Comparison of ENCODE assay signal across 11 cellular contexts in genomic region chr5:57209316-57210040, GRCh38. TPM values are rescaled to one million over a fixed set of nuclear protein-coding genes. Genes with fewer than 3 reads are reported as not detected.
DNase-seq lines count a peak whose midpoint lies in the region; ATAC-seq, FAIRE-seq and TF ChIP-seq lines count a peak whose summit lies in the region.
"Had no signal": no experiment of that assay in that cellular context is flagged by ENCODE, and none has a peak within 500 bp of the region (broad histone marks: within the 10 kb centered on the region; RNA-seq: fewer than 3 reads in every experiment).

No MANE protein-coding gene starts in this region.

- no peak overlapping the region for H3K4me3 ChIP-seq in ACC112 (ENCODE audit: low read depth, low read length)
- no peak overlapping the region for H3K4me3 ChIP-seq in GM23338
- no peak overlapping the region for H3K4me3 ChIP-seq in SU-DHL-6 (ENCODE audit: insufficient read depth, low read length, poor library complexity, severe bottlenecking)
- H3K4me3 ChIP-seq in fibroblast of lung (replicated peaks in 1 of 4; ENCODE audit: control extremely low read depth in 1 of 4, insufficient read depth in 1 of 4, low read depth in 3 of 4, low read length in 4 of 4), result no peak overlapping the region

- peaks cover 92% of the 10 kb centered on the region for H3K79me2 ChIP-seq in ACC112 (ENCODE audit: control insufficient read depth, insufficient read depth, low read length, unreplicated experiment)
- peaks cover 100% of the 10 kb centered on the region for H3K79me2 ChIP-seq in GM23338 (replicated peaks; ENCODE audit: insufficient read depth)
- peaks cover 100% of the 10 kb centered on the region for H3K79me2 ChIP-seq in SU-DHL-6 (ENCODE audit: insufficient read depth, low read length)
- H3K79me2 ChIP-seq in fibroblast of lung (ENCODE audit: control insufficient read depth, insufficient read depth, low read length), result peaks cover 91% of the 10 kb centered on the region

- H3F3A ChIP-seq in GM23338 (replicated peaks; ENCODE audit: low read depth) (no peaks in the 10 kb centered on the region), SU-DHL-6 (ENCODE audit: insufficient read depth) (0 out of 2 replicates have a peak, but pooled peaks cover 3% of the 10 kb centered on the region)

- H3K4me2 ChIP-seq in GM23338, result 0 out of 2 replicates have a peak overlapping the region, but pooled peaks have one; percentile 7
- peak overlapping the region; percentile 21 for H3K4me2 ChIP-seq in SU-DHL-6 (ENCODE audit: low read depth, low read length, poor library complexity, severe bottlenecking)
- H3K4me2 ChIP-seq in fibroblast of lung (ENCODE audit: extremely low read depth, insufficient read depth, low read length), result no peak overlapping the region

- peak; percentile 51 for DNase-seq in GM23338 (ENCODE audit: low spot score)
- peak; percentile 20 to 39 for DNase-seq in fibroblast of lung (ENCODE audit: low read depth in 2 of 2)
- no peak for DNase-seq in sciatic nerve (ENCODE audit: low spot score)
- no peak for DNase-seq in frontal cortex (ENCODE audit: low spot score in 2 of 2)
- DNase-seq: activated CD8-positive, alpha-beta memory T cell treated with anti-CD3 and anti-CD28 coated beads, Interleukin-2, amount 50 U/mL, for 4 hours; substantia nigra had no signal

- peaks cover 54% of the 10 kb centered on the region for H3K4me1 Mint-ChIP-seq in GM23338

- no peaks in the 10 kb centered on the region; the same call in 2 of the 3 replicates for H3K9me3 Mint-ChIP-seq in GM23338

- peak overlapping the region; percentile 35 for H3K27ac ChIP-seq in ACC112 (ENCODE audit: low read depth, low read length)
- no peak overlapping the region for H3K27ac ChIP-seq in GM23338 (ENCODE audit: low read depth)
- H3K27ac ChIP-seq in SU-DHL-6 (ENCODE audit: low read depth, low read length), result no peak overlapping the region
- H3K27ac ChIP-seq in fibroblast of lung (ENCODE audit: insufficient read depth, low read length), result no peak overlapping the region

- peak overlapping the region; percentile 13; the same call in 1 of the 2 replicates for H3K27ac Mint-ChIP-seq in GM23338

- peaks cover 14% of the 10 kb centered on the region; the same call in 2 of the 3 replicates for H3K36me3 Mint-ChIP-seq in GM23338 (ENCODE audit: low read depth)

- TF ChIP-seq CTCF in GM23338 (conservative IDR thresholded peaks at IDR 0.05; ENCODE audit: low read depth in 2 of 2) (no peak), SU-DHL-6 (IDR thresholded peaks at IDR 0.05; ENCODE audit: insufficient read depth, low read length, poor library complexity, severe bottlenecking) (no peak), fibroblast of lung (conservative IDR thresholded peaks at IDR 0.05 in 1 of 2, IDR thresholded peaks at IDR 0.05 in 1 of 2; ENCODE audit: low read depth in 1 of 2, low read length in 2 of 2) (no peak)

- H3K36me3 ChIP-seq in ACC112 (ENCODE audit: insufficient read depth, low read length) (peaks cover 3% of the 10 kb centered on the region; the same call in 1 of the 2 replicates), GM23338 (ENCODE audit: insufficient read depth) (no peaks in the 10 kb centered on the region), SU-DHL-6 (ENCODE audit: low read length) (peaks cover 9% of the 10 kb centered on the region; the same call in 1 of the 2 replicates), fibroblast of lung (ENCODE audit: control insufficient read depth, insufficient read depth, low read length) (no peaks in the 10 kb centered on the region)

- H3K9ac ChIP-seq in SU-DHL-6 (ENCODE audit: low read length) (no peak overlapping the region), fibroblast of lung (ENCODE audit: insufficient read depth, low read length) (no peak overlapping the region)

- no peaks in the 10 kb centered on the region for H3K9me3 ChIP-seq in SU-DHL-6 (ENCODE audit: insufficient read depth, low read length)
- H3K9me3 ChIP-seq in fibroblast of lung (ENCODE audit: control insufficient read depth, insufficient read depth, low read depth, low read length), result no peaks in the 10 kb centered on the region

- H3K4me1 ChIP-seq in ACC112 (ENCODE audit: control insufficient read depth, insufficient read depth, low read length, unreplicated experiment) (peaks cover 19% of the 10 kb centered on the region), GM23338 (ENCODE audit: insufficient read depth) (peaks cover 49% of the 10 kb centered on the region), fibroblast of lung (ENCODE audit: control insufficient read depth, extremely low read depth, insufficient read depth, low read length) (peaks cover 2% of the 10 kb centered on the region)

- no peak overlapping the region for H3K4me3 Mint-ChIP-seq in GM23338

- peaks cover 3% of the 10 kb centered on the region for H3K27me3 Mint-ChIP-seq in GM23338 (ENCODE audit: insufficient read depth, low read depth, poor library complexity)

- intact Hi-C loops in sciatic nerve (cut with DNase I), result no loop called here

- H2AFZ ChIP-seq in ACC112 (ENCODE audit: low read length, unreplicated experiment) (no peak overlapping the region), GM23338 (no peak overlapping the region), SU-DHL-6 (ENCODE audit: low read depth, low read length, severe bottlenecking) (no peak overlapping the region), fibroblast of lung (ENCODE audit: low read length) (no peak overlapping the region)

- ATAC-seq in GM23338 (peak; percentile 66), HG03045 (IDR thresholded peaks at IDR 0.05; ENCODE audit: unreplicated experiment) (no peak), HG03159 (IDR thresholded peaks at IDR 0.05; ENCODE audit: unreplicated experiment) (no peak), sciatic nerve (no peak)

- H3K27me3 ChIP-seq in ACC112 (ENCODE audit: insufficient read depth, low read length) (no peaks in the 10 kb centered on the region), GM23338 (ENCODE audit: insufficient read depth) (no peaks in the 10 kb centered on the region), SU-DHL-6 (ENCODE audit: low read length) (no peaks in the 10 kb centered on the region), fibroblast of lung (ENCODE audit: control insufficient read depth, insufficient read depth, low read length) (no peaks in the 10 kb centered on the region)

- H3K9me2 ChIP-seq in GM23338 (ENCODE audit: insufficient read depth) (no peaks in the 10 kb centered on the region), SU-DHL-6 (replicated peaks; ENCODE audit: insufficient read depth, low read length) (no peaks in the 10 kb centered on the region)

- no peak for FAIRE-seq in frontal cortex (lab: Jason Lieb, UNC)
- FAIRE-seq: RCC 7860 had no signal

- H4K20me1 ChIP-seq in GM23338 (replicated peaks; ENCODE audit: insufficient read depth) (peaks cover 86% of the 10 kb centered on the region), SU-DHL-6 (ENCODE audit: low read depth, low read length) (peaks cover 56% of the 10 kb centered on the region), fibroblast of lung (ENCODE audit: control insufficient read depth, extremely low read depth, insufficient read depth, low read length) (no peaks in the 10 kb centered on the region)

TF ChIP-seq in GM23338, 12 proteins besides CTCF, POLR2A, EP300 and RAD21 (continues in another document):
- no peak for TF ChIP-seq POLR2AphosphoS5 (IDR thresholded peaks at IDR 0.05; ENCODE audit: low read depth)
- TF ChIP-seq REST (IDR thresholded peaks at IDR 0.05; ENCODE audit: unreplicated experiment), result no peak
- TF ChIP-seq STAT1 (IDR thresholded peaks at IDR 0.05; ENCODE audit: unreplicated experiment), result no peak

RNA-seq across cellular contexts. Expression of gene GPBP1, which starts 35.6 kb away (rescaled TPM):
- 109 and 121 TPM in 2 replicates for total RNA-seq in GM23338 (2014; rRNA removed; shearing (Covaris generic))
- polyA plus RNA-seq in GM23338 (2016; fragmentation: Nextera tagmentation; extraction: Ambion mirVana) (78.9 and 105 TPM in 2 replicates), fibroblast of lung (45.5 and 50.4 TPM in 2 replicates)
- total RNA-seq in fibroblast of lung (80.9 and 82.1 TPM in 2 replicates), sciatic nerve (102 TPM), frontal cortex (154 TPM)
- polyA plus RNA-seq in fibroblast of lung (2012), result 29.5 and 30.0 TPM in 2 replicates
- 0.90 and 1.7 TPM in 2 replicates for polyA minus RNA-seq in fibroblast of lung (ENCODE audit: low replicate concordance)

Comparison
In these comparisons a context has a peak if more than half of its experiments do, and no peak if none do; other contexts are left out.
1. DNase-seq: peak in GM23338 (single experiment) and fibroblast of lung (2 of 2); none in sciatic nerve (single experiment) and frontal cortex (0 of 2).